ENCODE assay signal across 6 cellular contexts in genomic region chr3:38082296-38082695, GRCh38. TPM values are rescaled to one million over a fixed set of nuclear protein-coding genes. Genes with fewer than 3 reads are reported as not detected.
DNase-seq lines count a peak whose midpoint lies in the region; ATAC-seq and TF ChIP-seq lines count a peak whose summit lies in the region.
"Not testable (repeated sequence)": the region's sequence is repeated elsewhere in the genome, so short reads cannot be mapped to it uniquely, and the experiment has no call there.
"Had no signal": no experiment of that assay in that cellular context is flagged by ENCODE, and none has a peak within 500 bp of the region (broad histone marks: within the 10 kb centered on the region; RNA-seq: fewer than 3 reads in every experiment).

No MANE protein-coding gene starts in this region.

- TF ChIP-seq CTCF in CD4-positive, alpha-beta T cell (IDR thresholded peaks at IDR 0.05) = not testable (repeated sequence)

- not testable (repeated sequence) for H3K27me3 ChIP-seq in CD4-positive, alpha-beta T cell (ENCODE audit: control insufficient read depth, insufficient read depth, low read length)

- H3K9me3 Mint-ChIP-seq in CD4-positive, alpha-beta T cell; central memory CD8-positive, alpha-beta T cell: not testable (repeated sequence)

- H3K36me3 Mint-ChIP-seq in CD4-positive, alpha-beta T cell (ENCODE audit: low read depth) = peaks cover 17% of the 10 kb centered on the region
- not testable (repeated sequence) for H3K36me3 Mint-ChIP-seq in T-helper 17 cell (ENCODE audit: low read depth)
- H3K36me3 Mint-ChIP-seq in central memory CD8-positive, alpha-beta T cell (ENCODE audit: insufficient read depth) = peaks cover 27% of the 10 kb centered on the region

- ATAC-seq in CD4-positive, alpha-beta T cell (ENCODE audit: poor library complexity); T-helper 17 cell; central memory CD8-positive, alpha-beta T cell (replicated peaks; ENCODE audit: extremely low read depth, poor library complexity, severe bottlenecking): not testable (repeated sequence)

- CTCF ChIA-PET in CD4-positive, alpha-beta T cell (lab: Charles Lee) = not testable (repeated sequence)

- peak overlapping the region; percentile 37 for H3K27ac Mint-ChIP-seq in CD4-positive, alpha-beta T cell
- peak overlapping the region; percentile 92 for H3K27ac Mint-ChIP-seq in T-helper 17 cell
- peak overlapping the region; percentile 87 for H3K27ac Mint-ChIP-seq in central memory CD8-positive, alpha-beta T cell (ENCODE audit: low read depth)

- H3K27ac ChIP-seq in CD4-positive, alpha-beta T cell (ENCODE audit: low read depth, low read length) = not testable (repeated sequence)

- H3K9me3 ChIP-seq in CD4-positive, alpha-beta T cell (ENCODE audit: control insufficient read depth, low read length); T-helper 17 cell (ENCODE audit: control insufficient read depth, low read length, poor library complexity, severe bottlenecking): not testable (repeated sequence)

- not testable (repeated sequence) for H3K4me1 Mint-ChIP-seq in CD4-positive, alpha-beta T cell (ENCODE audit: low read depth); T-helper 17 cell; central memory CD8-positive, alpha-beta T cell

- H3K4me3 Mint-ChIP-seq in CD4-positive, alpha-beta T cell; central memory CD8-positive, alpha-beta T cell: not testable (repeated sequence)
- H3K4me3 Mint-ChIP-seq in T-helper 17 cell = peak overlapping the region; percentile 1

- intact Hi-C loops in CD4-positive, alpha-beta T cell (cut with DNase I, micrococcal nuclease) = not testable (repeated sequence)

- H3K27me3 Mint-ChIP-seq in CD4-positive, alpha-beta T cell; T-helper 17 cell; central memory CD8-positive, alpha-beta T cell: not testable (repeated sequence)

- not testable (repeated sequence) for DNase-seq in CD4-positive, alpha-beta T cell; T-helper 17 cell; central memory CD8-positive, alpha-beta T cell (ENCODE audit: low spot score in 2 of 2)

- POLR2A ChIA-PET in CD4-positive, alpha-beta T cell (lab: Charles Lee) = not testable (repeated sequence)

RNA-seq across cellular contexts. Expression of gene DLEC1, which starts 43.3 kb away (rescaled TPM):
- total RNA-seq in CD4-positive, alpha-beta T cell = 1 to 10 TPM; 4.4 to 5.1 TPM
- total RNA-seq in T-helper 17 cell = 10 to 100 TPM in 1 of 2 donors, 1 to 10 TPM in 1; 8.6 to 16.3 TPM
- total RNA-seq: A172, A673, Daoy had no signal

RNA-seq across cellular contexts. Expression of gene PLCD1, which starts 52.9 kb away (rescaled TPM):
- total RNA-seq in CD4-positive, alpha-beta T cell = 10 to 100 TPM; 67.0 to 69.8 TPM
- total RNA-seq in T-helper 17 cell = 10 to 100 TPM; 61.8 to 67.1 TPM

RNA-seq across cellular contexts. Expression of gene ACAA1, which starts 54.6 kb away (rescaled TPM):
- total RNA-seq in CD4-positive, alpha-beta T cell = 10 to 100 TPM; 56.4 to 58.9 TPM
- total RNA-seq in T-helper 17 cell = 10 to 100 TPM; 78.2 to 79.3 TPM

RNA-seq across cellular contexts. Expression of gene MYD88, which starts 56.2 kb away (rescaled TPM):
- 10 to 100 TPM; 26.9 to 27.2 TPM for total RNA-seq in CD4-positive, alpha-beta T cell
- total RNA-seq in T-helper 17 cell = 10 to 100 TPM; 44.0 to 45.5 TPM

Comparison
In these comparisons a context has a peak if more than half of its experiments do, and no peak if none do; other contexts are left out.
1. H3K27ac Mint-ChIP-seq: peak in every context shown above with its lines; median percentile 92 in T-helper 17 cell; 87 in central memory CD8-positive, alpha-beta T cell; 37 in CD4-positive, alpha-beta T cell.